In the genomic region with DNA sequence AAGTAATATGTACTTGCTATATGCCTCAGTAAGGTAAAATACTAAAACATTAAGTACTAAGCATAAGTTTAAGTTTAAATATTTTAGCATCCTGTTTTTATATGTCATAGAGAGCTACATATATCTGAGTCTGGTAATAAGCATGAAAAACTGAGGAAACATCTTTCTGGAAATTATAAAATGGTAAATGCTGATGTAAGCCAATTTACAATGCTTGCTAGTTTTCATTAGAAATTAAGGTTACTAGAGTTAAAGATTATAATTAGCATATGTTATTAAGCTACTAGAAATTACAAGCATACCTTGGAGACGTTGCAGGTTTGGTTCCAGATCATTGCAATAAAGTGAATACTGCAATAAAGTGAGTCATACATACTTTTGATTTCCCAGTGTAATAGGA, we compare ENCODE assay signal across 20 cellular contexts.
DNase-seq lines count a peak whose midpoint lies in the region; ATAC-seq, FAIRE-seq and TF ChIP-seq lines count a peak whose summit lies in the region.
"Had no signal": no experiment of that assay in that cellular context is flagged by ENCODE, and none has a peak within 500 bp of the region (broad histone marks: within the 10 kb centered on the region; RNA-seq: fewer than 3 reads in every experiment).

No MANE protein-coding gene starts in this region.

- intact Hi-C loops in HepG2 (cut with micrococcal nuclease; ENCODE audit: unreplicated experiment) (no loop called here), right lobe of liver (cut with DNase I) (no loop called here), K562 (cut with micrococcal nuclease) (no loop called here)

- no peaks in the 10 kb centered on the region for H3K4me1 ChIP-seq in HepG2 (ENCODE audit: insufficient read depth, low read length)
- no peaks in the 10 kb centered on the region for H3K4me1 ChIP-seq in right lobe of liver
- peaks cover 32% of the 10 kb centered on the region for H3K4me1 ChIP-seq in HUES48 (ENCODE audit: control insufficient read depth, insufficient read depth, low read length)
- H3K4me1 ChIP-seq in K562 (replicated peaks in 1 of 2; ENCODE audit: control insufficient read depth in 2 of 2, insufficient read depth in 2 of 2, low read length in 2 of 2): no peaks in the 10 kb centered on the region
- H3K4me1 ChIP-seq: BLaER1 treated with 17β-estradiol and CSF1 and Interleukin-3, amounts not matched to agents 10 nM and 100 nM; Caco-2 had no signal

- FAIRE-seq in HepG2 (lab: Jason Lieb, UNC): no peak
- no peak for FAIRE-seq in K562 (lab: Jason Lieb, UNC)
- FAIRE-seq: D721Med, GM12891, GM19239 had no signal

- no TSS peak for BruUV-seq in HepG2 (replicated peaks; lab: Mats Ljungman, UMichigan)
- no TSS peak for BruUV-seq in K562 (replicated peaks; lab: Mats Ljungman, UMichigan)

- no peak overlapping the region for H3K4me3 ChIP-seq in HepG2 (replicated peaks in 1 of 3; ENCODE audit: insufficient read depth in 1 of 3, low read depth in 2 of 3, low read length in 3 of 3)
- H3K4me3 ChIP-seq in right lobe of liver: no peak overlapping the region
- 0 out of 2 replicates have a peak overlapping the region, but pooled peaks have one; percentile 12 for H3K4me3 ChIP-seq in HUES48 (ENCODE audit: low read depth, low read length)
- no peak overlapping the region for H3K4me3 ChIP-seq in K562
- H3K4me3 ChIP-seq: BLaER1 treated with 17β-estradiol and CSF1 and Interleukin-3, amounts not matched to agents 10 nM and 100 nM had no signal

- H2AFZ ChIP-seq in HepG2 (ENCODE audit: low read length) (no peak overlapping the region), K562 (ENCODE audit: low read depth, low read length) (no peak overlapping the region)

- H3K79me2 ChIP-seq in HepG2 (ENCODE audit: insufficient read depth, low read length): no peaks in the 10 kb centered on the region
- no peaks in the 10 kb centered on the region for H3K79me2 ChIP-seq in K562 (ENCODE audit: control insufficient read depth, insufficient read depth, low read length)

- H3K27ac Mint-ChIP-seq in activated CD4-positive, alpha-beta memory T cell treated with anti-CD3 and anti-CD28 coated beads, Interleukin-2, amount 10 ng/mL, durations not matched to agents 7 days and 5 days: no peak overlapping the region
- H3K27ac Mint-ChIP-seq: B cell; CD4-positive, alpha-beta T cell; CD8-positive, alpha-beta T cell had no signal

- 0% methylated on average over 1 of the region's 1 CpG for WGBS in HepG2 (ENCODE audit: low lambda C conversion rate)
- 50% methylated on average over 1 of the region's 1 CpG for WGBS in right lobe of liver (ENCODE audit: insufficient coverage, low coverage, low lambda C conversion rate, missing lambda C conversion rate)
- 0% methylated on average over 1 of the region's 1 CpG for WGBS in K562 (ENCODE audit: insufficient coverage, low coverage, missing lambda C conversion rate)

- H3K9ac ChIP-seq in HepG2 (ENCODE audit: insufficient read depth, low read depth, low read length): no peak overlapping the region
- no peak overlapping the region for H3K9ac ChIP-seq in HUES48 (ENCODE audit: low read depth, low read length)
- H3K9ac ChIP-seq in K562 (ENCODE audit: insufficient read depth in 1 of 2, low read depth in 2 of 2, low read length in 2 of 2): no peak overlapping the region
- H3K9ac ChIP-seq: BLaER1 treated with 17β-estradiol and CSF1 and Interleukin-3, amounts not matched to agents 10 nM and 100 nM had no signal

- H3K27ac ChIP-seq in HepG2 (ENCODE audit: extremely low read length, insufficient read depth, low read length) (no peak overlapping the region), right lobe of liver (no peak overlapping the region), HUES48 (ENCODE audit: low read depth, low read length) (no peak overlapping the region), K562 (ENCODE audit: extremely low read depth, low read depth, low read length) (no peak overlapping the region)
- H3K27ac ChIP-seq: 22Rv1; BLaER1 treated with 17β-estradiol and CSF1 and Interleukin-3, amounts not matched to agents 10 nM and 100 nM; C4-2B had no signal

- ATAC-seq in HepG2 (no peak), right lobe of liver (no peak), K562 (no peak)
- ATAC-seq: CD8-positive, alpha-beta T cell had no signal

- no peak overlapping the region for H3K4me2 ChIP-seq in HepG2 (ENCODE audit: low read depth, low read length)
- H3K4me2 ChIP-seq in K562 (ENCODE audit: insufficient read depth, low read length): no peak overlapping the region
- H3K4me2 ChIP-seq: BLaER1 treated with 17β-estradiol and CSF1 and Interleukin-3, amounts not matched to agents 10 nM and 100 nM had no signal

- H4K20me1 ChIP-seq in HepG2 (ENCODE audit: insufficient read depth, low read length): no peaks in the 10 kb centered on the region
- no peaks in the 10 kb centered on the region for H4K20me1 ChIP-seq in K562 (replicated peaks; ENCODE audit: control insufficient read depth, insufficient read depth, low read length)
- H4K20me1 ChIP-seq: BLaER1 treated with 17β-estradiol and CSF1 and Interleukin-3, amounts not matched to agents 10 nM and 100 nM had no signal

- H3K36me3 ChIP-seq in HepG2 (replicated peaks in 1 of 2; ENCODE audit: control insufficient read depth in 1 of 2, insufficient read depth in 2 of 2, low read length in 2 of 2): no peaks in the 10 kb centered on the region
- no peaks in the 10 kb centered on the region for H3K36me3 ChIP-seq in right lobe of liver
- H3K36me3 ChIP-seq in HUES48 (ENCODE audit: control insufficient read depth, insufficient read depth, low read length): no peaks in the 10 kb centered on the region
- H3K36me3 ChIP-seq in K562 (ENCODE audit: control insufficient read depth, insufficient read depth, low read length): no peaks in the 10 kb centered on the region
- H3K36me3 ChIP-seq: BLaER1 treated with 17β-estradiol and CSF1 and Interleukin-3, amounts not matched to agents 10 nM and 100 nM had no signal

- TF ChIP-seq CTCF in HepG2 (CRISPR knock-in tag; IDR thresholded peaks at IDR 0.05) (no peak), right lobe of liver (IDR thresholded peaks at IDR 0.05) (no peak), K562 (IDR thresholded peaks at IDR 0.05 in 2 of 3, conservative IDR thresholded peaks at IDR 0.05 in 1 of 3; ENCODE audit: insufficient read depth in 2 of 3, low read depth in 1 of 3, low read length in 3 of 3) (no peak)

- CTCF ChIA-PET in HepG2 (lab: Yijun Ruan, JAX; ENCODE audit: low intra/inter-chr PET ratio, low total read pairs) (no interaction called here), K562 (lab: Yijun Ruan, JAX; ENCODE audit: low intra/inter-chr PET ratio) (no interaction called here)
- CTCF ChIA-PET in activated CD4-positive, alpha-beta memory T cell treated with anti-CD3 and anti-CD28 coated beads, Interleukin-2, amount 10 ng/mL, durations not matched to agents 7 days and 5 days (lab: Charles Lee): no interaction called here

- peaks cover 76% of the 10 kb centered on the region for H3K9me3 ChIP-seq in HepG2 (ENCODE audit: low read length)
- no peaks in the 10 kb centered on the region for H3K9me3 ChIP-seq in right lobe of liver
- no peaks in the 10 kb centered on the region for H3K9me3 ChIP-seq in HUES48 (ENCODE audit: control insufficient read depth, insufficient read depth, low read length)
- H3K9me3 ChIP-seq in K562 (replicated peaks; ENCODE audit: control insufficient read depth, insufficient read depth, low read depth, low read length): no peaks in the 10 kb centered on the region
- H3K9me3 ChIP-seq: Caco-2 had no signal

- no peak for TF ChIP-seq POLR2A in HepG2 (IDR thresholded peaks at IDR 0.05; ENCODE audit: insufficient read depth in 1 of 2, low read depth in 2 of 2, low read length in 2 of 2)
- no peak for TF ChIP-seq POLR2A in right lobe of liver (IDR thresholded peaks at IDR 0.05)
- TF ChIP-seq POLR2A in K562 (conservative IDR thresholded peaks at IDR 0.05): no peak

- H3K9me3 Mint-ChIP-seq in activated CD4-positive, alpha-beta memory T cell treated with anti-CD3 and anti-CD28 coated beads, Interleukin-2, amount 10 ng/mL, durations not matched to agents 7 days and 5 days: peaks cover 8% of the 10 kb centered on the region

- no peaks in the 10 kb centered on the region for H3K9me1 ChIP-seq in K562 (ENCODE audit: control insufficient read depth, insufficient read depth, low read length)

- no peaks in the 10 kb centered on the region for H3K4me1 Mint-ChIP-seq in activated CD4-positive, alpha-beta memory T cell treated with anti-CD3 and anti-CD28 coated beads, Interleukin-2, amount 10 ng/mL, durations not matched to agents 7 days and 5 days
- H3K4me1 Mint-ChIP-seq: B cell had no signal

- H3K27me3 ChIP-seq in HepG2 (ENCODE audit: control insufficient read depth in 1 of 2, insufficient read depth in 2 of 2, low read length in 2 of 2) (no peaks in the 10 kb centered on the region), right lobe of liver (no peaks in the 10 kb centered on the region), HUES48 (ENCODE audit: control insufficient read depth, insufficient read depth, low read length) (no peaks in the 10 kb centered on the region), K562 (ENCODE audit: control insufficient read depth in 2 of 2, insufficient read depth in 2 of 2, low read length in 2 of 2) (no peaks in the 10 kb centered on the region)
- H3K27me3 ChIP-seq: BLaER1 treated with 17β-estradiol and CSF1 and Interleukin-3, amounts not matched to agents 10 nM and 100 nM had no signal

- H3K4me3 Mint-ChIP-seq in activated CD4-positive, alpha-beta memory T cell treated with anti-CD3 and anti-CD28 coated beads, Interleukin-2, amount 10 ng/mL, durations not matched to agents 7 days and 5 days: no peak overlapping the region
- H3K4me3 Mint-ChIP-seq: B cell; CD4-positive, alpha-beta T cell; CD8-positive, alpha-beta T cell had no signal

- TF ChIP-seq RAD21 in HepG2 (CRISPR knock-in tag; IDR thresholded peaks at IDR 0.05) (no peak), K562 (CRISPR knock-in tag; conservative IDR thresholded peaks at IDR 0.05 in 1 of 2, IDR thresholded peaks at IDR 0.05 in 1 of 2) (no peak)

- TF ChIP-seq EP300 in HepG2 (IDR thresholded peaks at IDR 0.05; ENCODE audit: low read depth in 2 of 2, low read length in 2 of 2): no peak
- TF ChIP-seq EP300 in HepG2 (CRISPR knock-in tag; IDR thresholded peaks at IDR 0.05; ENCODE audit: borderline replicate concordance): no peak
- TF ChIP-seq EP300 in K562 (IDR thresholded peaks at IDR 0.05; ENCODE audit: low read length): no peak

- in situ Hi-C loops in HepG2 (cut with HindIII; ENCODE audit: extremely low pct_ligation_motif_present, low pct_unique_long_range_greater_than_20kb): no loop called here
- in situ Hi-C loops in K562 (cut with MboI): no loop called here

- DNase-seq in HepG2 (ENCODE audit: low spot score) (no peak), right lobe of liver (no peak), K562 (ENCODE audit: extremely low read depth in 1 of 4, low spot score in 3 of 4) (no peak), ecto neural progenitor cell (ENCODE audit: low spot score) (no peak)
- no peak for DNase-seq in activated CD4-positive, alpha-beta memory T cell treated with anti-CD3 and anti-CD28 coated beads, Interleukin-2, amount 10 ng/mL, durations not matched to agents 7 days and 5 days
- DNase-seq: ACHN; Caco-2; Calu3; CD4-positive, alpha-beta T cell; CD8-positive, alpha-beta T cell; DMS79 treated with DMSO at 0.1 percent for 48 hours; GF-D8 had no signal

- H3K36me3 Mint-ChIP-seq in activated CD4-positive, alpha-beta memory T cell treated with anti-CD3 and anti-CD28 coated beads, Interleukin-2, amount 10 ng/mL, durations not matched to agents 7 days and 5 days (ENCODE audit: low read depth): no peaks in the 10 kb centered on the region
- H3K36me3 Mint-ChIP-seq: CD8-positive, alpha-beta T cell had no signal

- POLR2A ChIA-PET in HepG2 (lab: Yijun Ruan, JAX) (no interaction called here), K562 (lab: Yijun Ruan, JAX) (no interaction called here)
- POLR2A ChIA-PET in activated CD4-positive, alpha-beta memory T cell treated with anti-CD3 and anti-CD28 coated beads, Interleukin-2, amount 10 ng/mL, durations not matched to agents 7 days and 5 days (lab: Charles Lee): no interaction called here

- H3K27me3 Mint-ChIP-seq in activated CD4-positive, alpha-beta memory T cell treated with anti-CD3 and anti-CD28 coated beads, Interleukin-2, amount 10 ng/mL, durations not matched to agents 7 days and 5 days: no peaks in the 10 kb centered on the region
- H3K27me3 Mint-ChIP-seq: B cell; CD4-positive, alpha-beta T cell had no signal
